In the genomic region with DNA sequence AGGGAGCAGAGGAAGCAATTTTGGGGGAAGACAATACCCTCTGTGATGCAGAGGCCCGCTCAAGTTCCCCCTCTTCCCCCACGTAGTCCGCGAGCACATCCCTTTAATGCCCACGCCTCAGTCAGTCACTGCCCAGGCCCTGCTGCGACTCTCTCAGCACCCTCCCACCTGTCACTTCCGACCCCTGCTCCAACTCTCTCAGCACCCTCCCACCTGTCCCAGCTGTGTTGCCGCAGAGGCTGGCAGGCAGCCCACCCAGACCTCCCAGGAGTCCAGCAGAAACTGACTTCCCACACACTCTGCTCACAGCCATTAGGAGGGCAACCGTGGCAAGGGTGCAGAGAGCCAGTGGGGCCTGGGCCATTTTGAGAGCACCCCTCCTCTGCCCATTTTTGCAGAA, we compare ENCODE assay signal across 21 cellular contexts.
DNase-seq lines count a peak whose midpoint lies in the region; ATAC-seq and TF ChIP-seq lines count a peak whose summit lies in the region.
"Had no signal": no experiment of that assay in that cellular context is flagged by ENCODE, and none has a peak within 500 bp of the region (broad histone marks: within the 10 kb centered on the region; RNA-seq: fewer than 3 reads in every experiment).

No MANE protein-coding gene starts in this region.

- peak overlapping the region; percentile 12; the same call in 1 of the 2 replicates for H3K4me3 Mint-ChIP-seq in WTC11
- H3K4me3 Mint-ChIP-seq in neural crest cell = peak overlapping the region; percentile 64
- H3K4me3 Mint-ChIP-seq: activated naive CD4-positive, alpha-beta T cell treated with anti-CD3 and anti-CD28 coated beads for 36 hours; activated T-helper 1 cell treated with anti-CD3 and anti-CD28 coated beads, Interleukin-12 subunit alpha, Interleukin-12 subunit beta, Interleukin-2, Interleukin-4 antibody, amounts not matched to agents 30 ng/mL and 10 ng/mL and 1 ng/mL, durations not matched to agents 14 hours and 24 hours and 36 hours; effector memory CD8-positive, alpha-beta T cell had no signal

- no peak overlapping the region for H3K4me2 ChIP-seq in MM.1S (ENCODE audit: low read depth, low read length)

- no peaks in the 10 kb centered on the region for H3K9me2 ChIP-seq in MM.1S (replicated peaks; ENCODE audit: insufficient read depth, low read length)

- H3K4me1 Mint-ChIP-seq in WTC11 = peaks cover 47% of the 10 kb centered on the region
- peaks cover 46% of the 10 kb centered on the region for H3K4me1 Mint-ChIP-seq in neural crest cell

- no peaks in the 10 kb centered on the region for H3K79me2 ChIP-seq in MM.1S (ENCODE audit: low read length)

- ATAC-seq in WTC11 = peak; percentile 32
- no peak for ATAC-seq in HG03460 (IDR thresholded peaks at IDR 0.05; ENCODE audit: unreplicated experiment)
- ATAC-seq: activated CD4-positive, CD25-positive, alpha-beta regulatory T cell treated with anti-CD3 and anti-CD28 coated beads, Interleukin-2, amount 50 U/mL, for 24 hours; effector memory CD8-positive, alpha-beta T cell had no signal

- H3K36me3 ChIP-seq in MM.1S (replicated peaks; ENCODE audit: insufficient read depth, low read length) = no peaks in the 10 kb centered on the region
- H3K36me3 ChIP-seq in HAP-1 (replicated peaks) = no peaks in the 10 kb centered on the region
- H3K36me3 ChIP-seq: cardiac muscle cell, colonic mucosa, SJSA1 had no signal

- no peak overlapping the region for H3K9ac ChIP-seq in MM.1S (ENCODE audit: low read length)

- DNase-seq in Daoy (ENCODE audit: low read depth) (peak; percentile 30), MM.1S (no peak), WTC11 (ENCODE audit: low spot score) (no peak), neural crest cell (ENCODE audit: low read depth, low spot score) (no peak), HAP-1 (ENCODE audit: low spot score in 2 of 2) (no peak), SK-N-DZ (ENCODE audit: low spot score) (no peak)
- DNase-seq: activated CD4-positive, alpha-beta T cell treated with anti-CD3 and anti-CD28 coated beads, Interleukin-2, amount 50 U/mL, for 48 hours; activated naive CD4-positive, alpha-beta T cell treated with anti-CD3 and anti-CD28 coated beads for 36 hours; colonic mucosa; effector memory CD8-positive, alpha-beta T cell; kidney glomerular epithelial cell; NCI-H1417 treated with DMSO at 0.1 percent for 48 hours; stimulated activated naive CD4-positive, alpha-beta T cell treated with Interleukin-2 at 50 U/mL for 16 hours; T-helper 1 cell had no signal

- H3K27ac Mint-ChIP-seq in WTC11 (peak overlapping the region; percentile 55), neural crest cell (ENCODE audit: unreplicated experiment) (peak overlapping the region; percentile 90)
- H3K27ac Mint-ChIP-seq: activated naive CD4-positive, alpha-beta T cell treated with anti-CD3 and anti-CD28 coated beads for 36 hours; activated T-helper 1 cell treated with anti-CD3 and anti-CD28 coated beads, Interleukin-12 subunit alpha, Interleukin-12 subunit beta, Interleukin-2, Interleukin-4 antibody, amounts not matched to agents 30 ng/mL and 10 ng/mL and 1 ng/mL, durations not matched to agents 14 hours and 24 hours and 36 hours; effector memory CD8-positive, alpha-beta T cell; progenitor cell of endocrine pancreas had no signal

- POLR2A ChIA-PET in WTC11 (lab: Charles Lee) = no interaction called here

- H3K27me3 Mint-ChIP-seq in WTC11 (ENCODE audit: low read depth) (no peaks in the 10 kb centered on the region), neural crest cell (ENCODE audit: low read depth) (no peaks in the 10 kb centered on the region)

- no peaks in the 10 kb centered on the region for H3K9me3 Mint-ChIP-seq in WTC11
- H3K9me3 Mint-ChIP-seq in neural crest cell = no peaks in the 10 kb centered on the region
- H3K9me3 Mint-ChIP-seq: activated naive CD4-positive, alpha-beta T cell treated with anti-CD3 and anti-CD28 coated beads for 36 hours; activated T-helper 1 cell treated with anti-CD3 and anti-CD28 coated beads, Interleukin-12 subunit alpha, Interleukin-12 subunit beta, Interleukin-2, Interleukin-4 antibody, amounts not matched to agents 30 ng/mL and 10 ng/mL and 1 ng/mL, durations not matched to agents 14 hours and 24 hours and 36 hours; effector memory CD8-positive, alpha-beta T cell had no signal

- H3K27me3 ChIP-seq in MM.1S (replicated peaks; ENCODE audit: insufficient read depth, low read length) = no peaks in the 10 kb centered on the region
- no peaks in the 10 kb centered on the region for H3K27me3 ChIP-seq in HAP-1 (ENCODE audit: low read depth)
- H3K27me3 ChIP-seq: cardiac muscle cell, colonic mucosa had no signal

- no peak overlapping the region for H2AFZ ChIP-seq in MM.1S (ENCODE audit: low read length)

- no peaks in the 10 kb centered on the region for H4K20me1 ChIP-seq in MM.1S (ENCODE audit: insufficient read depth, low read length)

- H3K9me3 ChIP-seq in MM.1S (replicated peaks; ENCODE audit: insufficient read depth, low read length) (no peaks in the 10 kb centered on the region), HAP-1 (no peaks in the 10 kb centered on the region)
- H3K9me3 ChIP-seq: colonic mucosa, SJSA1 had no signal

- H3K4me1 ChIP-seq in MM.1S (ENCODE audit: low read length) (peaks cover 74% of the 10 kb centered on the region), HAP-1 (no peaks in the 10 kb centered on the region)
- H3K4me1 ChIP-seq: colonic mucosa, SJSA1 had no signal

- H3K36me3 Mint-ChIP-seq in WTC11 (no peaks in the 10 kb centered on the region), neural crest cell (ENCODE audit: low read depth) (no peaks in the 10 kb centered on the region)

- CTCF ChIA-PET in WTC11 (lab: Charles Lee) = interaction anchor here (1.0 to 2.1 kb wide), 3 partner anchors 94 to 457 kb away, joined by 3 to 6 read pairs (median 6); no protein-coding TSS in a partner anchor

- no peak overlapping the region for H3K4me3 ChIP-seq in MM.1S (ENCODE audit: low read length)
- no peak overlapping the region for H3K4me3 ChIP-seq in HAP-1
- H3K4me3 ChIP-seq: cardiac muscle cell, colonic mucosa, lung, SJSA1 had no signal

- TF ChIP-seq CTCF in MM.1S (IDR thresholded peaks at IDR 0.05; ENCODE audit: low read length) (no peak), WTC11 (IDR thresholded peaks at IDR 0.05) (no peak), neural crest cell (conservative IDR thresholded peaks at IDR 0.05) (no peak)

- peaks cover 53% of the 10 kb centered on the region for H3F3A ChIP-seq in MM.1S (ENCODE audit: insufficient read depth, low read length)

- peak overlapping the region; percentile 99 for H3K27ac ChIP-seq in MM.1S (ENCODE audit: low read length)
- H3K27ac ChIP-seq: cardiac muscle cell, colonic mucosa, SJSA1 had no signal

- in situ Hi-C loops in HAP-1 (cut with MboI; ENCODE audit: low sequenced_read_pairs) = no loop called here

TF ChIP-seq in WTC11, 78 proteins besides CTCF, POLR2A, EP300 and RAD21 (continues in another document):
- TF ChIP-seq, protein P1, sequence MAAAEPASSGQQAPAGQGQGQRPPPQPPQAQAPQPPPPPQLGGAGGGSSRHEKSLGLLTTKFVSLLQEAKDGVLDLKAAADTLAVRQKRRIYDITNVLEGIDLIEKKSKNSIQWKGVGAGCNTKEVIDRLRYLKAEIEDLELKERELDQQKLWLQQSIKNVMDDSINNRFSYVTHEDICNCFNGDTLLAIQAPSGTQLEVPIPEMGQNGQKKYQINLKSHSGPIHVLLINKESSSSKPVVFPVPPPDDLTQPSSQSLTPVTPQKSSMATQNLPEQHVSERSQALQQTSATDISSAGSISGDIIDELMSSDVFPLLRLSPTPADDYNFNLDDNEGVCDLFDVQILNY (CRISPR knock-in tag; IDR thresholded peaks at IDR 0.05) = no peak
- TF ChIP-seq, protein P2, sequence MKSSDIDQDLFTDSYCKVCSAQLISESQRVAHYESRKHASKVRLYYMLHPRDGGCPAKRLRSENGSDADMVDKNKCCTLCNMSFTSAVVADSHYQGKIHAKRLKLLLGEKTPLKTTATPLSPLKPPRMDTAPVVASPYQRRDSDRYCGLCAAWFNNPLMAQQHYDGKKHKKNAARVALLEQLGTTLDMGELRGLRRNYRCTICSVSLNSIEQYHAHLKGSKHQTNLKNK (CRISPR knock-in tag; IDR thresholded peaks at IDR 0.05) = no peak
- no peak for TF ChIP-seq ZNF396 (CRISPR knock-in tag; IDR thresholded peaks at IDR 0.05; ENCODE audit: borderline replicate concordance)
- no peak for TF ChIP-seq SMAD3 (CRISPR knock-in tag; IDR thresholded peaks at IDR 0.05; ENCODE audit: borderline replicate concordance)
- TF ChIP-seq, protein P3, sequence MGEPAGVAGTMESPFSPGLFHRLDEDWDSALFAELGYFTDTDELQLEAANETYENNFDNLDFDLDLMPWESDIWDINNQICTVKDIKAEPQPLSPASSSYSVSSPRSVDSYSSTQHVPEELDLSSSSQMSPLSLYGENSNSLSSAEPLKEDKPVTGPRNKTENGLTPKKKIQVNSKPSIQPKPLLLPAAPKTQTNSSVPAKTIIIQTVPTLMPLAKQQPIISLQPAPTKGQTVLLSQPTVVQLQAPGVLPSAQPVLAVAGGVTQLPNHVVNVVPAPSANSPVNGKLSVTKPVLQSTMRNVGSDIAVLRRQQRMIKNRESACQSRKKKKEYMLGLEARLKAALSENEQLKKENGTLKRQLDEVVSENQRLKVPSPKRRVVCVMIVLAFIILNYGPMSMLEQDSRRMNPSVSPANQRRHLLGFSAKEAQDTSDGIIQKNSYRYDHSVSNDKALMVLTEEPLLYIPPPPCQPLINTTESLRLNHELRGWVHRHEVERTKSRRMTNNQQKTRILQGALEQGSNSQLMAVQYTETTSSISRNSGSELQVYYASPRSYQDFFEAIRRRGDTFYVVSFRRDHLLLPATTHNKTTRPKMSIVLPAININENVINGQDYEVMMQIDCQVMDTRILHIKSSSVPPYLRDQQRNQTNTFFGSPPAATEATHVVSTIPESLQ (CRISPR knock-in tag; IDR thresholded peaks at IDR 0.05) = no peak
- no peak for TF ChIP-seq FOXJ3 (CRISPR knock-in tag; IDR thresholded peaks at IDR 0.05; ENCODE audit: borderline replicate concordance)
- TF ChIP-seq, protein P4, sequence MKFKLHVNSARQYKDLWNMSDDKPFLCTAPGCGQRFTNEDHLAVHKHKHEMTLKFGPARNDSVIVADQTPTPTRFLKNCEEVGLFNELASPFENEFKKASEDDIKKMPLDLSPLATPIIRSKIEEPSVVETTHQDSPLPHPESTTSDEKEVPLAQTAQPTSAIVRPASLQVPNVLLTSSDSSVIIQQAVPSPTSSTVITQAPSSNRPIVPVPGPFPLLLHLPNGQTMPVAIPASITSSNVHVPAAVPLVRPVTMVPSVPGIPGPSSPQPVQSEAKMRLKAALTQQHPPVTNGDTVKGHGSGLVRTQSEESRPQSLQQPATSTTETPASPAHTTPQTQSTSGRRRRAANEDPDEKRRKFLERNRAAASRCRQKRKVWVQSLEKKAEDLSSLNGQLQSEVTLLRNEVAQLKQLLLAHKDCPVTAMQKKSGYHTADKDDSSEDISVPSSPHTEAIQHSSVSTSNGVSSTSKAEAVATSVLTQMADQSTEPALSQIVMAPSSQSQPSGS (CRISPR knock-in tag; IDR thresholded peaks at IDR 0.05; ENCODE audit: borderline replicate concordance, low read depth) = no peak
